9 cellular contexts compared by ENCODE assay signal in the genomic region with DNA sequence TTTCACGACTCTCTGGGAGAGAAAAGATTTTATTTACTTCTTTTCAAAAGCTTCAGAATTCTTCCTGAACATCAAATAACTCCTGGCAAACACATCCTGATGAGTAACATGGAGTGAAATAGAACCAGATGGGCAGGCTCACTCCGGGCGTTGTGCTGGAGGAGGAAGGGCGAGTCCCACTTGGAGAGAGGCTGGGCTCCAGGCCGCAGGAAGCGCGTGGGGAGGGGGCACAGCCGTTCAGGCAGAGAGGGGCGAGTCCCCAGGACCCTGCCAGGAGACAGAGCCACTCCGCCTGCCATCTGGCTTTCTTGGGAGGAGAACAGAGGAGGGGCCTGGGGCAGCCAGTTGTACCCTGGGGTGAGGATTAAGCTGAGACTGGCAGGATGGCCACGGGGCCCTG.
A peak's percentile ranks its signal among the peaks of the same experiment; 100 is the strongest.
DNase-seq lines count a peak whose midpoint lies in the region; ATAC-seq and TF ChIP-seq lines count a peak whose summit lies in the region.
"Had no signal": no experiment of that assay in that cellular context is flagged by ENCODE, and none has a peak within 500 bp of the region (broad histone marks: within the 10 kb centered on the region; RNA-seq: fewer than 3 reads in every experiment).

No MANE protein-coding gene starts in this region.

- intact Hi-C loops in breast epithelium (cut with DNase I; ENCODE audit: low total_unique reads) (no loop called here), mammary epithelial cell (cut with micrococcal nuclease) (no loop called here), vagina (cut with DNase I) (no loop called here)

- H2AFZ ChIP-seq in mammary epithelial cell (ENCODE audit: low read depth, low read length), result no peak overlapping the region

- no peak overlapping the region for H3K4me2 ChIP-seq in mammary epithelial cell (ENCODE audit: insufficient read depth, low read depth, low read length)

- no peaks in the 10 kb centered on the region for H3K79me2 ChIP-seq in mammary epithelial cell (ENCODE audit: insufficient read depth, low read length)

- in situ Hi-C loops in mammary epithelial cell (cut with MboI; ENCODE audit: low sequenced_read_pairs in 2 of 2), result no loop called here

- H3K27ac ChIP-seq in breast epithelium (peak overlapping the region; percentile 76 to 90), mammary epithelial cell (ENCODE audit: insufficient read depth, low read depth, low read length) (no peak overlapping the region), esophagus (ENCODE audit: low read depth in 2 of 2, low read length in 1 of 2) (peak overlapping the region; percentile 71 to 94), muscle layer of colon (ENCODE audit: low read depth, low read length) (peak overlapping the region; percentile 45), vagina (peak overlapping the region; percentile 81)

- TF ChIP-seq CTCF in breast epithelium (IDR thresholded peaks at IDR 0.05), result no peak
- no peak for TF ChIP-seq CTCF in mammary epithelial cell (conservative IDR thresholded peaks at IDR 0.05 in 1 of 2, IDR thresholded peaks at IDR 0.05 in 1 of 2; ENCODE audit: extremely low read depth in 1 of 2, insufficient read depth in 1 of 2, low read depth in 1 of 2, low read length in 2 of 2)
- no peak for TF ChIP-seq CTCF in vagina (IDR thresholded peaks at IDR 0.05)

- no TSS peak for BruUV-seq in mammary epithelial cell (replicated peaks; lab: Mats Ljungman, UMichigan)

- no peak overlapping the region for H3K9ac ChIP-seq in mammary epithelial cell (ENCODE audit: insufficient read depth, low read length)
- no peak overlapping the region for H3K9ac ChIP-seq in muscle layer of colon (ENCODE audit: low read length)

- H3K4me3 ChIP-seq in breast epithelium (no peak overlapping the region), mammary epithelial cell (replicated peaks in 1 of 3; ENCODE audit: insufficient read depth in 1 of 3, low read depth in 2 of 3, low read length in 3 of 3) (no peak overlapping the region), esophagus (ENCODE audit: low read depth in 1 of 2, low read length in 2 of 2) (no peak overlapping the region), muscle layer of colon (ENCODE audit: low read depth in 1 of 2, low read length in 2 of 2) (no peak overlapping the region), vagina (peak overlapping the region in 1 of 2 donors; percentile 7)

- no peak for ATAC-seq in GM21576 (IDR thresholded peaks at IDR 0.05; ENCODE audit: unreplicated experiment)

- peaks cover 3 to 7% of the 10 kb centered on the region in 2 donors for H3K4me1 ChIP-seq in breast epithelium
- no peaks in the 10 kb centered on the region for H3K4me1 ChIP-seq in mammary epithelial cell (ENCODE audit: insufficient read depth, low read length)
- peaks cover 6 to 16% of the 10 kb centered on the region in 2 donors for H3K4me1 ChIP-seq in esophagus (ENCODE audit: control insufficient read depth in 2 of 2, insufficient read depth in 2 of 2, low read length in 1 of 2)
- H3K4me1 ChIP-seq in muscle layer of colon (ENCODE audit: insufficient read depth, low read length), result peaks cover 47% of the 10 kb centered on the region
- peaks cover 70% of the 10 kb centered on the region for H3K4me1 ChIP-seq in vagina

- dilution Hi-C loops in mammary epithelial cell (cut with HindIII; ENCODE audit: low sequenced_read_pairs), result no loop called here

- TF ChIP-seq POLR2A in breast epithelium (IDR thresholded peaks at IDR 0.05), result no peak
- TF ChIP-seq POLR2A in vagina (IDR thresholded peaks at IDR 0.05), result no peak

- H3K9me3 ChIP-seq in breast epithelium, result no peaks in the 10 kb centered on the region
- H3K9me3 ChIP-seq in mammary epithelial cell (replicated peaks; ENCODE audit: insufficient read depth, low read length), result no peaks in the 10 kb centered on the region
- no peaks in the 10 kb centered on the region for H3K9me3 ChIP-seq in esophagus (ENCODE audit: control insufficient read depth in 2 of 2, insufficient read depth in 1 of 2, low read depth in 1 of 2, low read length in 1 of 2)
- no peaks in the 10 kb centered on the region for H3K9me3 ChIP-seq in muscle layer of colon (ENCODE audit: low read length)
- H3K9me3 ChIP-seq in vagina, result no peaks in the 10 kb centered on the region

- DNase-seq in breast epithelium (ENCODE audit: low spot score in 2 of 2) (peak in 1 of 2 donors; percentile 28), mammary epithelial cell (no peak), vagina (ENCODE audit: extremely low spot score in 2 of 2) (no peak), NOMO-1 (lab: John Stamatoyannopoulos, UW; ENCODE audit: unreplicated experiment in 2 of 2) (no peak)
- no peak for DNase-seq in activated CD4-positive, CD25-positive, alpha-beta regulatory T cell treated with anti-CD3 and anti-CD28 coated beads, Interleukin-2, amount 50 U/mL, for 72 hours
- DNase-seq: NCI-H1105 had no signal

- no peaks in the 10 kb centered on the region for H4K20me1 ChIP-seq in mammary epithelial cell (ENCODE audit: insufficient read depth, low read length)

- H3K36me3 ChIP-seq in breast epithelium (no peaks in the 10 kb centered on the region), mammary epithelial cell (ENCODE audit: insufficient read depth, low read length) (no peaks in the 10 kb centered on the region), esophagus (ENCODE audit: control insufficient read depth in 2 of 2, insufficient read depth in 2 of 2, low read length in 1 of 2) (no peaks in the 10 kb centered on the region), muscle layer of colon (ENCODE audit: insufficient read depth, low read length) (no peaks in the 10 kb centered on the region), vagina (no peaks in the 10 kb centered on the region)

- WGBS in mammary epithelial cell (ENCODE audit: low coverage, missing lambda C conversion rate), result 69% methylated on average over 8 of the region's 11 CpGs
- WGBS in esophagus, 2 donors, result 20 to 41% methylated on average over 11 of the region's 11 CpGs

- CTCF ChIA-PET in mammary epithelial cell (lab: Charles Lee; ENCODE audit: low non-redundant PET), result no interaction called here

- H3K27me3 ChIP-seq in breast epithelium (no peaks in the 10 kb centered on the region), mammary epithelial cell (ENCODE audit: insufficient read depth, low read length) (peaks cover 8% of the 10 kb centered on the region), esophagus (ENCODE audit: control insufficient read depth in 1 of 2, insufficient read depth in 2 of 2, low read length in 2 of 2) (no peaks in the 10 kb centered on the region), muscle layer of colon (ENCODE audit: control insufficient read depth in 1 of 2, insufficient read depth in 2 of 2, low read length in 2 of 2) (no peaks in the 10 kb centered on the region), vagina (no peaks in the 10 kb centered on the region)
